Comparison of ENCODE assay signal across 11 cellular contexts in the genomic region with DNA sequence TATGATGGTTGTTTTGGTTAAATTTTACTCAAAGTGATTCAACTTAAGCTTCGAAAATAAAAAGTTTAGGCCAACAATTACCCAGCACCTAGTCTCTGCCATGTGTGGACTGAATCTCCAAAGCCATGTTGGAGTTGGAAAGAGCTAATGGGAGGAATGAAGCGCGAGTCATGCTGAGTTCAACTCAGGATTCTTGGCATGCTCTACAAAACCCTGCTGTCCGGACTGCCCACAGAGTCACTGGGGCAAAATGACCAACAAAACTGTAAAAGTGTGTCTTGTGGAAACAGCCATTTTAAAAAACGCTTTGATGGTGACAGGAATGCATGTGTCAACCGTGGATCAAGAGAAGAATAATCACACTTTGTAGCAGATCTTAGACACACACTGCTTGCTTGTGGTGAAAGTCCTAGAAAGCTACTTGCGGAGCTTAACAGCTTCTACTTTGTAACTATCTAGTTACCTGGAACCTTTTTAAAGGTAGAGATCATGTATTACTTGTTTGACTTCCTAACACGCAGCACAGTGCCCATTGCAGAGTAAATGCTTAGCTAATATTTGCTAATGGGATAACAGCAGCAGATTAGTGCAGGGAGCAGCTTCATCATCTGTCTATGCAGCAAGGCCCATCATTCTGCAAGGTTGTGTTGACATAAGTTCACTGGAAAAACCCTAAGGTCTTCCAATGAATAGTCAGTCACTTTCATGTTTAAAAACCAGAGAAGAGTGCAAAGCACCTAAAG. TPM values are rescaled to one million over a fixed set of nuclear protein-coding genes. Genes with fewer than 3 reads are reported as not detected.
DNase-seq lines count a peak whose midpoint lies in the region; ATAC-seq lines count a peak whose summit lies in the region.
"Had no signal": no experiment of that assay in that cellular context is flagged by ENCODE, and none has a peak within 500 bp of the region (broad histone marks: within the 10 kb centered on the region; RNA-seq: fewer than 3 reads in every experiment).

No MANE protein-coding gene starts in this region.

- DNase-seq in AG08396 (ENCODE audit: low spot score), result peak; percentile 39
- peak; percentile 54 for DNase-seq in GM03348 (ENCODE audit: low spot score)
- peak; percentile 30 for DNase-seq in RKO (ENCODE audit: low spot score)
- peak; percentile 63 for DNase-seq in fibroblast of peridontal ligament (ENCODE audit: extremely low read depth)
- no peak for DNase-seq in cortex of kidney (lab: John Stamatoyannopoulos, UW)
- DNase-seq in Ammon's horn (ENCODE audit: low spot score), result no peak
- no peak for DNase-seq in Right ventricle myocardium inferior (ENCODE audit: missing footprints)
- DNase-seq: mucosa of descending colon had no signal

- intact Hi-C loops in Right ventricle myocardium inferior (cut with DNase I), result loop anchor here (2.0 to 10.0 kb wide), 6 partner anchors 45 to 358 kb away; a partner anchor contains a TSS

- no peak for ATAC-seq in GM18511 (IDR thresholded peaks at IDR 0.05; ENCODE audit: unreplicated experiment)
- no peak for ATAC-seq in Right ventricle myocardium inferior
- ATAC-seq: mucosa of descending colon had no signal

RNA-seq across cellular contexts. Expression of a gene that starts 7.0 kb away (rescaled TPM):
- 0.14 TPM for total RNA-seq in Right ventricle myocardium inferior
- total RNA-seq: dermis microvascular lymphatic vessel endothelial cell, H1 had no signal

Comparison
In these comparisons a context has a peak if more than half of its experiments do, and no peak if none do; other contexts are left out.
1. DNase-seq: peak in AG08396 (single experiment), GM03348 (single experiment), RKO (single experiment) and fibroblast of peridontal ligament (single experiment); none in cortex of kidney (single experiment), Ammon's horn (single experiment) and Right ventricle myocardium inferior (single experiment).